In genomic region chr13:51646041-51646670, GRCh38 we compare ENCODE assay signal across 1 cellular context.
TF ChIP-seq lines count a peak whose summit lies in the region.

No MANE protein-coding gene starts in this region.

TF ChIP-seq in HepG2, 621 proteins besides CTCF, POLR2A, EP300 and RAD21 (continued from another document):
- TF ChIP-seq, protein P1, sequence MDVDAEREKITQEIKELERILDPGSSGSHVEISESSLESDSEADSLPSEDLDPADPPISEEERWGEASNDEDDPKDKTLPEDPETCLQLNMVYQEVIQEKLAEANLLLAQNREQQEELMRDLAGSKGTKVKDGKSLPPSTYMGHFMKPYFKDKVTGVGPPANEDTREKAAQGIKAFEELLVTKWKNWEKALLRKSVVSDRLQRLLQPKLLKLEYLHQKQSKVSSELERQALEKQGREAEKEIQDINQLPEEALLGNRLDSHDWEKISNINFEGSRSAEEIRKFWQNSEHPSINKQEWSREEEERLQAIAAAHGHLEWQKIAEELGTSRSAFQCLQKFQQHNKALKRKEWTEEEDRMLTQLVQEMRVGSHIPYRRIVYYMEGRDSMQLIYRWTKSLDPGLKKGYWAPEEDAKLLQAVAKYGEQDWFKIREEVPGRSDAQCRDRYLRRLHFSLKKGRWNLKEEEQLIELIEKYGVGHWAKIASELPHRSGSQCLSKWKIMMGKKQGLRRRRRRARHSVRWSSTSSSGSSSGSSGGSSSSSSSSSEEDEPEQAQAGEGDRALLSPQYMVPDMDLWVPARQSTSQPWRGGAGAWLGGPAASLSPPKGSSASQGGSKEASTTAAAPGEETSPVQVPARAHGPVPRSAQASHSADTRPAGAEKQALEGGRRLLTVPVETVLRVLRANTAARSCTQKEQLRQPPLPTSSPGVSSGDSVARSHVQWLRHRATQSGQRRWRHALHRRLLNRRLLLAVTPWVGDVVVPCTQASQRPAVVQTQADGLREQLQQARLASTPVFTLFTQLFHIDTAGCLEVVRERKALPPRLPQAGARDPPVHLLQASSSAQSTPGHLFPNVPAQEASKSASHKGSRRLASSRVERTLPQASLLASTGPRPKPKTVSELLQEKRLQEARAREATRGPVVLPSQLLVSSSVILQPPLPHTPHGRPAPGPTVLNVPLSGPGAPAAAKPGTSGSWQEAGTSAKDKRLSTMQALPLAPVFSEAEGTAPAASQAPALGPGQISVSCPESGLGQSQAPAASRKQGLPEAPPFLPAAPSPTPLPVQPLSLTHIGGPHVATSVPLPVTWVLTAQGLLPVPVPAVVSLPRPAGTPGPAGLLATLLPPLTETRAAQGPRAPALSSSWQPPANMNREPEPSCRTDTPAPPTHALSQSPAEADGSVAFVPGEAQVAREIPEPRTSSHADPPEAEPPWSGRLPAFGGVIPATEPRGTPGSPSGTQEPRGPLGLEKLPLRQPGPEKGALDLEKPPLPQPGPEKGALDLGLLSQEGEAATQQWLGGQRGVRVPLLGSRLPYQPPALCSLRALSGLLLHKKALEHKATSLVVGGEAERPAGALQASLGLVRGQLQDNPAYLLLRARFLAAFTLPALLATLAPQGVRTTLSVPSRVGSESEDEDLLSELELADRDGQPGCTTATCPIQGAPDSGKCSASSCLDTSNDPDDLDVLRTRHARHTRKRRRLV (CRISPR knock-in tag; IDR thresholded peaks at IDR 0.05): no peak
- no peak for TF ChIP-seq RNF2 (conservative IDR thresholded peaks at IDR 0.05; ENCODE audit: low read depth)
- no peak for TF ChIP-seq ZNF354B (CRISPR knock-in tag; IDR thresholded peaks at IDR 0.05)
- no peak for TF ChIP-seq HNF1A (IDR thresholded peaks at IDR 0.05; ENCODE audit: low read depth)
- no peak for TF ChIP-seq HNF1A (CRISPR knock-in tag; IDR thresholded peaks at IDR 0.05; ENCODE audit: borderline replicate concordance)
- TF ChIP-seq ZNF773 (CRISPR knock-in tag; IDR thresholded peaks at IDR 0.05; ENCODE audit: borderline replicate concordance): no peak
- TF ChIP-seq MTA3 (CRISPR knock-in tag; IDR thresholded peaks at IDR 0.05): no peak
TF ChIP-seq in HepG2: peak in this region for 0.
